13 cellular contexts compared by ENCODE assay signal in the genomic region with DNA sequence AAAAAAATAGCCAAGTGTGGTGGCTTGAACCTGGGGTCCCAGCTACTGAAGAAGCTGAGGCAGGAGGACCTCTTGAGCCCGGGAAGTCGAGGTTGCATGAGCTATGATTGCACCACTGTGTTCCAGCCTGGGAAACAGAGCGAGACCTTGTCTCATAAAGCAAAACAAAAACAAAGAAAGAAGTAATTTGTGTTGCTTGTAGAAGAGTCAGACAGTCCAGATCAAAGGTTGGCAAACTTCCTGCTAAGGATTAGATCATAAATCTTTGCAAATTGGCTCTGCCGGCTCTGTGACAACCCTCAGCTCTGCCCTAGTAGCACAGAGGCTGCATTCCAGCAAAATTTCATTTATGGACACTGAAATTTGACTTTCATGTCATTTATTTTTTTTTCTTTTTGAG. TPM values are rescaled to one million over a fixed set of nuclear protein-coding genes. Genes with fewer than 3 reads are reported as not detected.
DNase-seq lines count a peak whose midpoint lies in the region; ATAC-seq, FAIRE-seq and TF ChIP-seq lines count a peak whose summit lies in the region.
"Had no signal": no experiment of that assay in that cellular context is flagged by ENCODE, and none has a peak within 500 bp of the region (broad histone marks: within the 10 kb centered on the region; RNA-seq: fewer than 3 reads in every experiment).

No MANE protein-coding gene starts in this region.

- ATAC-seq in WTC11 (no peak), HG02798 (IDR thresholded peaks at IDR 0.05; ENCODE audit: poor library complexity, unreplicated experiment) (no peak)
- ATAC-seq in CD8-positive, alpha-beta T cell, result no peak

- peaks cover 14% of the 10 kb centered on the region; the same call in 1 of the 2 replicates for H3K36me3 Mint-ChIP-seq in WTC11
- H3K36me3 Mint-ChIP-seq in CD8-positive, alpha-beta T cell, result peaks cover 8% of the 10 kb centered on the region

- CTCF ChIA-PET in WTC11 (lab: Charles Lee), result interaction anchor here (0.9 to 1.2 kb wide), 2 partner anchors 123 to 235 kb away, joined by 3 to 5 read pairs; no protein-coding TSS in a partner anchor
- CTCF ChIA-PET in CD8-positive, alpha-beta T cell (lab: Charles Lee), result no interaction called here

- H3K27ac ChIP-seq in small intestine (ENCODE audit: low read depth in 1 of 2, low read length in 1 of 2), result peak overlapping the region in 1 of 2 donors; percentile 32
- H3K27ac ChIP-seq in CD8-positive, alpha-beta T cell (ENCODE audit: low read depth, low read length), result no peak overlapping the region
- H3K27ac ChIP-seq: 22Rv1, cardiac muscle cell had no signal

- FAIRE-seq in small intestine (lab: Jason Lieb, UNC), result no peak

- peak; percentile 29 for DNase-seq in DMS 273 (lab: John Stamatoyannopoulos, UW; ENCODE audit: unreplicated experiment)
- DNase-seq in DMS 273 treated with DMSO at 0.1 percent for 48 hours (lab: John Stamatoyannopoulos, UW), result no peak
- DNase-seq in WTC11 (ENCODE audit: low spot score), result no peak
- peak; percentile 63 for DNase-seq in inferior parietal cortex (ENCODE audit: extremely low spot score)
- DNase-seq in small intestine, result peak; percentile 88
- DNase-seq in GOT3 (lab: John Stamatoyannopoulos, UW), result no peak
- no peak for DNase-seq in CD8-positive, alpha-beta T cell
- DNase-seq: activated T-cell treated with anti-CD3 and anti-CD28 coated beads, Interleukin-2, amount 50 U/mL, for 48 hours; NCI-H1417 had no signal

- no peak overlapping the region for H3K27ac Mint-ChIP-seq in WTC11
- H3K27ac Mint-ChIP-seq in CD8-positive, alpha-beta T cell, result no peak overlapping the region

- no peaks in the 10 kb centered on the region for H3K4me1 ChIP-seq in small intestine (ENCODE audit: control insufficient read depth in 2 of 2, insufficient read depth in 1 of 2, low read depth in 1 of 2, low read length in 1 of 2)
- no peaks in the 10 kb centered on the region for H3K4me1 ChIP-seq in CD8-positive, alpha-beta T cell (ENCODE audit: insufficient read depth, low read length)

- intact Hi-C loops in CD8-positive, alpha-beta T cell (cut with DNase I, micrococcal nuclease), result no loop called here

- no peak overlapping the region for H3K4me3 ChIP-seq in small intestine (ENCODE audit: low read depth in 1 of 2, low read length in 2 of 2)
- no peak overlapping the region for H3K4me3 ChIP-seq in CD8-positive, alpha-beta T cell (ENCODE audit: low read depth, low read length)
- H3K4me3 ChIP-seq: cardiac muscle cell, skin epidermis had no signal

- WGBS in small intestine, 3 donors, result 15 to 41% (median 31%) methylated on average over 4 of the region's 4 CpGs

- no peak for TF ChIP-seq CTCF in WTC11 (IDR thresholded peaks at IDR 0.05)
- TF ChIP-seq CTCF in CD8-positive, alpha-beta T cell (IDR thresholded peaks at IDR 0.05), result no peak

- H3K4me3 Mint-ChIP-seq in WTC11, result no peak overlapping the region
- no peak overlapping the region for H3K4me3 Mint-ChIP-seq in CD8-positive, alpha-beta T cell

- POLR2A ChIA-PET in WTC11 (lab: Charles Lee), result no interaction called here
- POLR2A ChIA-PET in CD8-positive, alpha-beta T cell (lab: Charles Lee), result no interaction called here

- no peaks in the 10 kb centered on the region for H3K9me3 Mint-ChIP-seq in WTC11
- no peaks in the 10 kb centered on the region for H3K9me3 Mint-ChIP-seq in CD8-positive, alpha-beta T cell

- H3K9me3 ChIP-seq in small intestine (ENCODE audit: control insufficient read depth, low read depth), result no peaks in the 10 kb centered on the region
- H3K9me3 ChIP-seq in CD8-positive, alpha-beta T cell (ENCODE audit: low read length), result no peaks in the 10 kb centered on the region

- peaks cover 8 to 16% of the 10 kb centered on the region in 2 donors for H3K36me3 ChIP-seq in small intestine (ENCODE audit: control insufficient read depth in 2 of 2, insufficient read depth in 2 of 2, low read length in 2 of 2)
- no peaks in the 10 kb centered on the region for H3K36me3 ChIP-seq in CD8-positive, alpha-beta T cell (ENCODE audit: insufficient read depth, low read length)

- no peaks in the 10 kb centered on the region for H3K27me3 ChIP-seq in small intestine (ENCODE audit: control insufficient read depth in 2 of 2, insufficient read depth in 2 of 2, low read length in 2 of 2)
- no peaks in the 10 kb centered on the region for H3K27me3 ChIP-seq in CD8-positive, alpha-beta T cell (ENCODE audit: insufficient read depth, low read length)
- H3K27me3 ChIP-seq: cardiac muscle cell had no signal

- no peaks in the 10 kb centered on the region for H3K27me3 Mint-ChIP-seq in WTC11 (ENCODE audit: low read depth)
- H3K27me3 Mint-ChIP-seq in CD8-positive, alpha-beta T cell (ENCODE audit: low read depth), result no peaks in the 10 kb centered on the region

- H3K4me1 Mint-ChIP-seq in WTC11, result no peaks in the 10 kb centered on the region
- no peaks in the 10 kb centered on the region for H3K4me1 Mint-ChIP-seq in CD8-positive, alpha-beta T cell (ENCODE audit: low read depth)

TF ChIP-seq in WTC11, 78 proteins besides CTCF, POLR2A, EP300 and RAD21:
- 0 out of 2 replicates have a peak, but pooled peaks have one; percentile 17 for TF ChIP-seq GABPB1 (CRISPR knock-in tag; IDR thresholded peaks at IDR 0.05)
- no peak for TF ChIP-seq STAT6 (CRISPR knock-in tag; conservative IDR thresholded peaks at IDR 0.05; ENCODE audit: low read depth)
TF ChIP-seq in WTC11: peak in this region for 1.

RNA-seq across cellular contexts. Expression of gene MFN2, which starts 19.0 kb away (rescaled TPM):
- total RNA-seq in WTC11 (2021), result 56.8 to 63.0 TPM (median 59.8 TPM) in 3 replicates
- polyA plus RNA-seq in small intestine, result 10 to 100 TPM; 60.3 to 87.0 (median 85.9) TPM
- total RNA-seq in CD8-positive, alpha-beta T cell, result 10 to 100 TPM; 41.7 to 46.0 TPM

RNA-seq across cellular contexts. Expression of gene PLOD1, which starts 26.7 kb away (rescaled TPM):
- 46.9 to 73.8 TPM (median 67.3 TPM) in 3 replicates for total RNA-seq in WTC11 (2021)
- polyA plus RNA-seq in small intestine, result 10 to 100 TPM; 26.7 to 43.2 (median 43.1) TPM
- total RNA-seq in CD8-positive, alpha-beta T cell, result 1 to 10 TPM; 2.0 to 2.4 TPM

RNA-seq across cellular contexts. Expression of gene KIAA2013, which starts 35.0 kb away (rescaled TPM):
- 45.3 to 50.2 TPM (median 45.6 TPM) in 3 replicates for total RNA-seq in WTC11 (2021)
- 10 to 100 TPM; 76.5 to 78.0 (median 76.7) TPM for polyA plus RNA-seq in small intestine
- 1 to 10 TPM; 8.3 to 8.6 TPM for total RNA-seq in CD8-positive, alpha-beta T cell

RNA-seq across cellular contexts. Expression of gene MIIP, which starts 58.1 kb away (rescaled TPM):
- total RNA-seq in WTC11 (2021), result 65.6 to 75.1 TPM (median 67.4 TPM) in 3 replicates
- polyA plus RNA-seq in small intestine, result 10 to 100 TPM; 25.4 to 65.7 (median 52.8) TPM
- total RNA-seq in CD8-positive, alpha-beta T cell, result 10 to 100 TPM; 21.2 to 21.5 TPM

Comparison
In these comparisons a context has a peak if more than half of its experiments do, and no peak if none do; other contexts are left out.
1. DNase-seq: peak in DMS 273 (single experiment), inferior parietal cortex (single experiment) and small intestine (single experiment); none in DMS 273 treated with DMSO at 0.1 percent for 48 hours (single experiment), WTC11 (single experiment), GOT3 (single experiment) and CD8-positive, alpha-beta T cell (0 of 7).
2. RNA of gene PLOD1, which starts 26.7 kb away (total RNA-seq): 46.9 to 73.8 TPM in WTC11; 2.0 to 2.4 TPM in CD8-positive, alpha-beta T cell; every median in the first group is over 10 times any median in the second.